Comparison of ENCODE assay signal across 21 cellular contexts in genomic region chr13:45544520-45544919, GRCh38.
"Had no signal": no experiment of that assay in that cellular context is flagged by ENCODE, and none has a peak within 500 bp of the region (broad histone marks: within the 10 kb centered on the region; RNA-seq: fewer than 3 reads in every experiment).

No MANE protein-coding gene starts in this region.

- H3K27me3 Mint-ChIP-seq: stimulated activated naive CD8-positive, alpha-beta T cell treated with anti-CD3 and anti-CD28 coated beads, Interleukin-15, Interleukin-2, amounts not matched to agents 100 ng/mL and 50 ng/mL, for 24 hours had no signal

- DNase-seq: activated CD4-positive, alpha-beta T cell treated with anti-CD3 and anti-CD28 coated beads for 48 hours; activated CD8-positive, alpha-beta memory T cell treated with anti-CD3 and anti-CD28 coated beads, Interleukin-2, amount 50 U/mL, for 4 hours; activated effector memory CD4-positive, alpha-beta T cell treated with Interleukin-2 at 50 U/mL for 16 hours; activated naive CD4-positive, alpha-beta T cell treated with anti-CD3 and anti-CD28 coated beads, Interleukin-2, amount 10 ng/mL, durations not matched to agents 7 days and 5 days; activated naive CD8-positive, alpha-beta T cell treated with anti-CD3 and anti-CD28 coated beads, Interleukin-2, amount 50 U/mL, for 24 hours; activated T-cell treated with anti-CD3 and anti-CD28 coated beads, Interleukin-2, amount 50 U/mL, for 48 hours; cortex of kidney; effector CD4-positive, alpha-beta T cell; heart right ventricle; immature natural killer cell; kidney glomerular epithelial cell; left ventricle myocardium inferior; mammary epithelial cell; right cardiac atrium; uterus had no signal

- H3K9me3 Mint-ChIP-seq: activated naive CD4-positive, alpha-beta T cell treated with anti-CD3 and anti-CD28 coated beads, Interleukin-2, amount 10 ng/mL, durations not matched to agents 7 days and 5 days; activated naive CD8-positive, alpha-beta T cell treated with anti-CD3 and anti-CD28 coated beads, Interleukin-2, amount 50 U/mL, for 24 hours; immature natural killer cell; stimulated activated naive CD8-positive, alpha-beta T cell treated with anti-CD3 and anti-CD28 coated beads, Interleukin-15, Interleukin-2, amounts not matched to agents 100 ng/mL and 50 ng/mL, for 24 hours had no signal

- H3K4me1 Mint-ChIP-seq: activated naive CD4-positive, alpha-beta T cell treated with anti-CD3 and anti-CD28 coated beads, Interleukin-2, amount 10 ng/mL, durations not matched to agents 7 days and 5 days; activated naive CD8-positive, alpha-beta T cell treated with anti-CD3 and anti-CD28 coated beads, Interleukin-2, amount 50 U/mL, for 24 hours; immature natural killer cell had no signal

- H3K4me3 Mint-ChIP-seq: activated naive CD4-positive, alpha-beta T cell treated with anti-CD3 and anti-CD28 coated beads, Interleukin-2, amount 10 ng/mL, durations not matched to agents 7 days and 5 days; activated naive CD8-positive, alpha-beta T cell treated with anti-CD3 and anti-CD28 coated beads, Interleukin-2, amount 50 U/mL, for 24 hours; immature natural killer cell; stimulated activated naive CD8-positive, alpha-beta T cell treated with anti-CD3 and anti-CD28 coated beads, Interleukin-15, Interleukin-2, amounts not matched to agents 100 ng/mL and 50 ng/mL, for 24 hours had no signal

- H3K4me3 ChIP-seq: ascending aorta, heart right ventricle, left ventricle myocardium inferior, prostate gland, skin epidermis, tibial nerve, uterus had no signal

- H3K27ac Mint-ChIP-seq: activated naive CD8-positive, alpha-beta T cell treated with anti-CD3 and anti-CD28 coated beads, Interleukin-2, amount 50 U/mL, for 24 hours; immature natural killer cell; stimulated activated naive CD8-positive, alpha-beta T cell treated with anti-CD3 and anti-CD28 coated beads, Interleukin-15, Interleukin-2, amounts not matched to agents 100 ng/mL and 50 ng/mL, for 24 hours had no signal

- H3K36me3 Mint-ChIP-seq: activated naive CD4-positive, alpha-beta T cell treated with anti-CD3 and anti-CD28 coated beads, Interleukin-2, amount 10 ng/mL, durations not matched to agents 7 days and 5 days; immature natural killer cell had no signal

- H3K36me3 ChIP-seq: ascending aorta, heart right ventricle, left ventricle myocardium inferior, prostate gland, tibial nerve, uterus had no signal

- H3K27me3 ChIP-seq: ascending aorta, tibial nerve, uterus had no signal

- H3K27ac ChIP-seq: ascending aorta, heart right ventricle, left ventricle myocardium inferior, prostate gland, skin epidermis, tibial nerve, uterus had no signal

- H3K9me3 ChIP-seq: ascending aorta, heart right ventricle, left ventricle myocardium inferior, prostate gland, tibial nerve, uterus had no signal

- H3K4me1 ChIP-seq: ascending aorta, heart right ventricle, left ventricle myocardium inferior, prostate gland, tibial nerve, uterus had no signal

- ATAC-seq: activated naive CD8-positive, alpha-beta T cell treated with anti-CD3 and anti-CD28 coated beads, Interleukin-2, amount 50 U/mL, for 24 hours; esophagus mucosa; heart right ventricle; right cardiac atrium had no signal
